Comparison of ENCODE assay signal across 18 cellular contexts in genomic region chr2:42053482-42053790, GRCh38. TPM values are rescaled to one million over a fixed set of nuclear protein-coding genes. Genes with fewer than 3 reads are reported as not detected.
A peak's percentile ranks its signal among the peaks of the same experiment; 100 is the strongest.
DNase-seq lines count a peak whose midpoint lies in the region; ATAC-seq and TF ChIP-seq lines count a peak whose summit lies in the region.
"Had no signal": no experiment of that assay in that cellular context is flagged by ENCODE, and none has a peak within 500 bp of the region (broad histone marks: within the 10 kb centered on the region; RNA-seq: fewer than 3 reads in every experiment).

No MANE protein-coding gene starts in this region.

- H3K9me3 ChIP-seq in HUES64 (ENCODE audit: insufficient read depth, low read depth, low read length) (no peaks in the 10 kb centered on the region), stomach smooth muscle (ENCODE audit: control insufficient read depth in 2 of 2, low read length in 2 of 2) (no peaks in the 10 kb centered on the region)
- H3K9me3 ChIP-seq: neutrophil had no signal

- H3K4me1 ChIP-seq in HUES64 (ENCODE audit: insufficient read depth, low read length), result peaks cover 43% of the 10 kb centered on the region
- peaks cover 23% of the 10 kb centered on the region for H3K4me1 ChIP-seq in mesendoderm (ENCODE audit: control insufficient read depth, low read depth, low read length)
- peaks cover 79% of the 10 kb centered on the region for H3K4me1 ChIP-seq in stomach smooth muscle (ENCODE audit: control insufficient read depth, insufficient read depth, low read length)

- no peak overlapping the region for H4K5ac ChIP-seq in mesendoderm (ENCODE audit: low read length)

- H3K79me1 ChIP-seq in mesendoderm (ENCODE audit: low read length), result peaks cover 7% of the 10 kb centered on the region

- no peak overlapping the region for H3K4me3 Mint-ChIP-seq in stimulated activated effector memory CD8-positive, alpha-beta T cell treated with anti-CD3 and anti-CD28 coated beads, Interleukin-12 subunit alpha, Interleukin-12 subunit beta, amount 100 ng/mL, for 72 hours
- H3K4me3 Mint-ChIP-seq: IgD-negative memory B cell had no signal

- no peak overlapping the region for H3K9ac ChIP-seq in HUES64 (ENCODE audit: low read depth, low read length)
- H3K9ac ChIP-seq in mesendoderm (ENCODE audit: low read length), result no peak overlapping the region
- peak overlapping the region; percentile 51 to 60 for H3K9ac ChIP-seq in stomach smooth muscle (ENCODE audit: low read length in 2 of 2)

- intact Hi-C loops in dorsolateral prefrontal cortex (cut with DNase I), result no loop called here

- no peak overlapping the region for H2BK15ac ChIP-seq in mesendoderm (replicated peaks; ENCODE audit: low read depth)

- H3K79me2 ChIP-seq in mesendoderm (ENCODE audit: control insufficient read depth, insufficient read depth, low read length), result peaks cover 2% of the 10 kb centered on the region

- H2AK5ac ChIP-seq in mesendoderm (ENCODE audit: low read length), result peak overlapping the region; percentile 60

- H3K36me3 ChIP-seq in HUES64 (ENCODE audit: insufficient read depth, low read length), result peaks cover 48% of the 10 kb centered on the region
- no peaks in the 10 kb centered on the region for H3K36me3 ChIP-seq in mesendoderm (ENCODE audit: control insufficient read depth, insufficient read depth, low read length)
- H3K36me3 ChIP-seq in stomach smooth muscle (ENCODE audit: control insufficient read depth in 2 of 2, insufficient read depth in 2 of 2, low read length in 2 of 2), result peaks cover 25 to 28% of the 10 kb centered on the region in 2 donors
- H3K36me3 ChIP-seq: neutrophil had no signal

- ATAC-seq in stimulated activated effector memory CD8-positive, alpha-beta T cell treated with anti-CD3 and anti-CD28 coated beads, Interleukin-12 subunit alpha, Interleukin-12 subunit beta, amount 100 ng/mL, for 72 hours, result no peak
- no peak for ATAC-seq in HG02571 (IDR thresholded peaks at IDR 0.05; ENCODE audit: unreplicated experiment)
- ATAC-seq: GM12878, PC-3 had no signal

- no peaks in the 10 kb centered on the region for H3K9me3 Mint-ChIP-seq in stimulated activated effector memory CD8-positive, alpha-beta T cell treated with anti-CD3 and anti-CD28 coated beads, Interleukin-12 subunit alpha, Interleukin-12 subunit beta, amount 100 ng/mL, for 72 hours
- H3K9me3 Mint-ChIP-seq: IgD-negative memory B cell had no signal

- no peak overlapping the region for H4K8ac ChIP-seq in mesendoderm (ENCODE audit: low read depth, low read length)

- 54% methylated on average over 5 of the region's 6 CpGs for WGBS in HUES64
- WGBS in mesendoderm (ENCODE audit: extremely low coverage, insufficient coverage, low lambda C conversion rate), result no CpG with 5 or more reads among the region's 6 CpGs

- H3K4ac ChIP-seq in mesendoderm (ENCODE audit: low read depth, low read length), result no peak overlapping the region

- H3K36me3 Mint-ChIP-seq in stimulated activated effector memory CD8-positive, alpha-beta T cell treated with anti-CD3 and anti-CD28 coated beads, Interleukin-12 subunit alpha, Interleukin-12 subunit beta, amount 100 ng/mL, for 72 hours, result no peaks in the 10 kb centered on the region
- H3K36me3 Mint-ChIP-seq: IgD-negative memory B cell had no signal

- H3K23ac ChIP-seq in mesendoderm (ENCODE audit: low read length), result peak overlapping the region; percentile 16

- no peak overlapping the region for H3K56ac ChIP-seq in mesendoderm (ENCODE audit: low read length)

- DNase-seq in dorsolateral prefrontal cortex, result no peak
- DNase-seq in mesendoderm, result no peak
- no peak for DNase-seq in stimulated activated effector memory CD8-positive, alpha-beta T cell treated with anti-CD3 and anti-CD28 coated beads, Interleukin-12 subunit alpha, Interleukin-12 subunit beta, amount 100 ng/mL, for 72 hours (ENCODE audit: low spot score in 2 of 2)
- no peak for DNase-seq in GM20000 (ENCODE audit: low spot score)
- no peak for DNase-seq in NCI-H1105 (lab: John Stamatoyannopoulos, UW)
- DNase-seq: activated CD4-positive, CD25-positive, alpha-beta regulatory T cell treated with anti-CD3 and anti-CD28 coated beads, Interleukin-2, amount 50 U/mL, for 72 hours; effector CD4-positive, alpha-beta T cell; NCI-H1436; PC-3; stimulated activated CD4-positive, alpha-beta T cell treated with anti-CD3 and anti-CD28 coated beads, Interleukin-15, amount 100 ng/mL, for 24 hours; SW 1271 had no signal

- no peak overlapping the region for H2BK5ac ChIP-seq in mesendoderm (ENCODE audit: low read length)

- no peak overlapping the region for H3K27ac Mint-ChIP-seq in stimulated activated effector memory CD8-positive, alpha-beta T cell treated with anti-CD3 and anti-CD28 coated beads, Interleukin-12 subunit alpha, Interleukin-12 subunit beta, amount 100 ng/mL, for 72 hours
- H3K27ac Mint-ChIP-seq: IgD-negative memory B cell had no signal

- H3K27me3 ChIP-seq in HUES64 (ENCODE audit: insufficient read depth, low read length), result peaks cover 14% of the 10 kb centered on the region
- H3K27me3 ChIP-seq in dorsolateral prefrontal cortex, result no peaks in the 10 kb centered on the region
- peaks cover 4% of the 10 kb centered on the region for H3K27me3 ChIP-seq in mesendoderm (ENCODE audit: insufficient read depth, low read length, poor library complexity)
- H3K27me3 ChIP-seq in stomach smooth muscle (ENCODE audit: control insufficient read depth in 1 of 2, insufficient read depth in 2 of 2, low read length in 2 of 2), result no peaks in the 10 kb centered on the region

- H3K18ac ChIP-seq in mesendoderm (ENCODE audit: low read length), result no peak overlapping the region

- no peaks in the 10 kb centered on the region for H3K4me1 Mint-ChIP-seq in stimulated activated effector memory CD8-positive, alpha-beta T cell treated with anti-CD3 and anti-CD28 coated beads, Interleukin-12 subunit alpha, Interleukin-12 subunit beta, amount 100 ng/mL, for 72 hours

- no peak overlapping the region for H2BK120ac ChIP-seq in mesendoderm (ENCODE audit: low read depth, low read length)

- H3K27ac ChIP-seq in HUES64 (ENCODE audit: low read depth, low read length) (peak overlapping the region; percentile 46), dorsolateral prefrontal cortex (peak overlapping the region in 53 of 59 donors; percentile 12 to 88 (median 70)), mesendoderm (ENCODE audit: low read depth, low read length) (no peak overlapping the region), stomach smooth muscle (ENCODE audit: low read length) (peak overlapping the region; percentile 94)
- H3K27ac ChIP-seq: C4-2B, neutrophil had no signal

- TF ChIP-seq CTCF in dorsolateral prefrontal cortex (IDR thresholded peaks at IDR 0.05 in 54 of 56, conservative IDR thresholded peaks at IDR 0.05 in 2 of 56; ENCODE audit: low read depth in 1 of 56, partially characterized antibody in 56 of 56) (no peak), GM20000 (IDR thresholded peaks at IDR 0.05; ENCODE audit: extremely low read depth, missing control alignments) (no peak)

- no peak overlapping the region for H3K4me3 ChIP-seq in HUES64 (ENCODE audit: low read length)
- no peak overlapping the region for H3K4me3 ChIP-seq in dorsolateral prefrontal cortex
- H3K4me3 ChIP-seq in mesendoderm (ENCODE audit: low read length), result no peak overlapping the region
- peak overlapping the region; percentile 14 to 66 for H3K4me3 ChIP-seq in stomach smooth muscle (ENCODE audit: low read length in 2 of 2)
- H3K4me3 ChIP-seq: GM12878 had no signal

- H3K4me2 ChIP-seq in mesendoderm (ENCODE audit: low read length), result no peak overlapping the region

RNA-seq across cellular contexts. Expression of gene PKDCC, which starts 5.6 kb away (rescaled TPM):
- polyA plus RNA-seq in HUES64 (2013, experiment 1 of 2), result 98.9 TPM
- 117 TPM for polyA plus RNA-seq in HUES64 (2013, experiment 2 of 2)
- 10 to 100 TPM; 26.5 to 91.2 (median 49.3) TPM for total RNA-seq in dorsolateral prefrontal cortex
- polyA plus RNA-seq in mesendoderm (2013, experiment 1 of 2), result 4.4 TPM
- polyA plus RNA-seq in mesendoderm (2013, experiment 2 of 2), result 4.6 TPM
- polyA plus RNA-seq: IgD-negative memory B cell had no signal

Comparison
In these comparisons a context has a peak if more than half of its experiments do, and no peak if none do; other contexts are left out.
1. H3K4me3 ChIP-seq: peak in stomach smooth muscle (2 of 2); none in HUES64 (single experiment), dorsolateral prefrontal cortex (0 of 59) and mesendoderm (single experiment).
2. H3K9ac ChIP-seq: peak in stomach smooth muscle (2 of 2); none in HUES64 (single experiment) and mesendoderm (single experiment).